ENCODE assay signal across 2 cellular contexts in the genomic region with DNA sequence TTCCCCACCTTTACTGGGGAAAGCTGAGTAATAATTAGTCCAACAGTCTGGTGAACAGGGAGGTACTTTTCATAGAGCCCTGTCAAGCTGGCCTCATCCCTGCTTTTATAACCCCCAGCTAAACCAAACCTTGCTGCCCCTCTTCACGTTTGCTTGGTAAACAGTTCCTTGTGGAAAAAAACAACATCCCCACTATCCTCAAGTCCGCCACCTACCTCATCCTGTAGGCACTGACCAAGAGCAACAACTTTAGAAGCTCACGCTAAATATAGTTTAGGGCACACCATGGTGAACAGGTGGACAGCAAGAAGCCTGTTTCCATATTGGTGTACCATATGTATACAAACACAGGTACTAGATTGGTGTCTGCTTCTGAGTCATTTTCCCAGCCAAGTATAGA.
A peak's percentile ranks its signal among the peaks of the same experiment; 100 is the strongest.
TF ChIP-seq lines count a peak whose summit lies in the region.

No MANE protein-coding gene starts in this region.

TF ChIP-seq in HepG2, 621 proteins besides CTCF, POLR2A, EP300 and RAD21:
- TF ChIP-seq, protein P1, sequence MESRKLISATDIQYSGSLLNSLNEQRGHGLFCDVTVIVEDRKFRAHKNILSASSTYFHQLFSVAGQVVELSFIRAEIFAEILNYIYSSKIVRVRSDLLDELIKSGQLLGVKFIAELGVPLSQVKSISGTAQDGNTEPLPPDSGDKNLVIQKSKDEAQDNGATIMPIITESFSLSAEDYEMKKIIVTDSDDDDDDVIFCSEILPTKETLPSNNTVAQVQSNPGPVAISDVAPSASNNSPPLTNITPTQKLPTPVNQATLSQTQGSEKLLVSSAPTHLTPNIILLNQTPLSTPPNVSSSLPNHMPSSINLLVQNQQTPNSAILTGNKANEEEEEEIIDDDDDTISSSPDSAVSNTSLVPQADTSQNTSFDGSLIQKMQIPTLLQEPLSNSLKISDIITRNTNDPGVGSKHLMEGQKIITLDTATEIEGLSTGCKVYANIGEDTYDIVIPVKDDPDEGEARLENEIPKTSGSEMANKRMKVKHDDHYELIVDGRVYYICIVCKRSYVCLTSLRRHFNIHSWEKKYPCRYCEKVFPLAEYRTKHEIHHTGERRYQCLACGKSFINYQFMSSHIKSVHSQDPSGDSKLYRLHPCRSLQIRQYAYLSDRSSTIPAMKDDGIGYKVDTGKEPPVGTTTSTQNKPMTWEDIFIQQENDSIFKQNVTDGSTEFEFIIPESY (CRISPR knock-in tag; IDR thresholded peaks at IDR 0.05) = peak; percentile 83
- TF ChIP-seq ZNF326 (CRISPR knock-in tag; IDR thresholded peaks at IDR 0.05; ENCODE audit: borderline replicate concordance) (no peak), SRF (IDR thresholded peaks at IDR 0.05; ENCODE audit: low read depth, low read length) (no peak), ARNTL (CRISPR knock-in tag; IDR thresholded peaks at IDR 0.05) (no peak), POLR2G (IDR thresholded peaks at IDR 0.05; ENCODE audit: low read depth, low read length) (0 out of 2 replicates have a peak, but pooled peaks have one; percentile 24), ZSCAN25 (CRISPR knock-in tag; IDR thresholded peaks at IDR 0.05) (0 out of 2 replicates have a peak, but pooled peaks have one; percentile 57), MED13 (CRISPR knock-in tag; IDR thresholded peaks at IDR 0.05) (no peak), ZNF3 (CRISPR knock-in tag; IDR thresholded peaks at IDR 0.05) (no peak)
- TF ChIP-seq, protein P2, sequence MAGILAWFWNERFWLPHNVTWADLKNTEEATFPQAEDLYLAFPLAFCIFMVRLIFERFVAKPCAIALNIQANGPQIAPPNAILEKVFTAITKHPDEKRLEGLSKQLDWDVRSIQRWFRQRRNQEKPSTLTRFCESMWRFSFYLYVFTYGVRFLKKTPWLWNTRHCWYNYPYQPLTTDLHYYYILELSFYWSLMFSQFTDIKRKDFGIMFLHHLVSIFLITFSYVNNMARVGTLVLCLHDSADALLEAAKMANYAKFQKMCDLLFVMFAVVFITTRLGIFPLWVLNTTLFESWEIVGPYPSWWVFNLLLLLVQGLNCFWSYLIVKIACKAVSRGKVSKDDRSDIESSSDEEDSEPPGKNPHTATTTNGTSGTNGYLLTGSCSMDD (CRISPR knock-in tag; IDR thresholded peaks at IDR 0.05) = no peak
- TF ChIP-seq, protein P3, sequence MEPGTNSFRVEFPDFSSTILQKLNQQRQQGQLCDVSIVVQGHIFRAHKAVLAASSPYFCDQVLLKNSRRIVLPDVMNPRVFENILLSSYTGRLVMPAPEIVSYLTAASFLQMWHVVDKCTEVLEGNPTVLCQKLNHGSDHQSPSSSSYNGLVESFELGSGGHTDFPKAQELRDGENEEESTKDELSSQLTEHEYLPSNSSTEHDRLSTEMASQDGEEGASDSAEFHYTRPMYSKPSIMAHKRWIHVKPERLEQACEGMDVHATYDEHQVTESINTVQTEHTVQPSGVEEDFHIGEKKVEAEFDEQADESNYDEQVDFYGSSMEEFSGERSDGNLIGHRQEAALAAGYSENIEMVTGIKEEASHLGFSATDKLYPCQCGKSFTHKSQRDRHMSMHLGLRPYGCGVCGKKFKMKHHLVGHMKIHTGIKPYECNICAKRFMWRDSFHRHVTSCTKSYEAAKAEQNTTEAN (CRISPR knock-in tag; conservative IDR thresholded peaks at IDR 0.05) = no peak
- TF ChIP-seq, protein P4, sequence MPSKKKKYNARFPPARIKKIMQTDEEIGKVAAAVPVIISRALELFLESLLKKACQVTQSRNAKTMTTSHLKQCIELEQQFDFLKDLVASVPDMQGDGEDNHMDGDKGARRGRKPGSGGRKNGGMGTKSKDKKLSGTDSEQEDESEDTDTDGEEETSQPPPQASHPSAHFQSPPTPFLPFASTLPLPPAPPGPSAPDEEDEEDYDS (CRISPR knock-in tag; IDR thresholded peaks at IDR 0.05) = no peak
- TF ChIP-seq, protein P5, sequence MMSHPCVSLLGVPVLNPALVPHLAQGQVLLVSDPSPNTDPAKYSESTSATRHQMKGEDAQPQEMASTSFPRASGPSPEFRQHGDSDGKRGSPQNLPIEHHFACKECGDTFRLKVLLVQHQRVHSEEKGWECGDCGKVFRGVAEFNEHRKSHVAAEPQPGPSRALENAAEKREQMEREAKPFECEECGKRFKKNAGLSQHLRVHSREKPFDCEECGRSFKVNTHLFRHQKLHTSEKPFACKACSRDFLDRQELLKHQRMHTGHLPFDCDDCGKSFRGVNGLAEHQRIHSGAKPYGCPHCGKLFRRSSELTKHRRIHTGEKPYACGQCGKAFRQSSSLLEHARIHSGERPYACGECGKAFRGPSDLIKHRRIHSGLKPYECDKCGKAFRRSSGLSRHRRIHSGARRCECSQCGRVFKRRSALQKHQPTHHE (CRISPR knock-in tag; IDR thresholded peaks at IDR 0.05; ENCODE audit: borderline replicate concordance) = no peak
- TF ChIP-seq, protein P6, sequence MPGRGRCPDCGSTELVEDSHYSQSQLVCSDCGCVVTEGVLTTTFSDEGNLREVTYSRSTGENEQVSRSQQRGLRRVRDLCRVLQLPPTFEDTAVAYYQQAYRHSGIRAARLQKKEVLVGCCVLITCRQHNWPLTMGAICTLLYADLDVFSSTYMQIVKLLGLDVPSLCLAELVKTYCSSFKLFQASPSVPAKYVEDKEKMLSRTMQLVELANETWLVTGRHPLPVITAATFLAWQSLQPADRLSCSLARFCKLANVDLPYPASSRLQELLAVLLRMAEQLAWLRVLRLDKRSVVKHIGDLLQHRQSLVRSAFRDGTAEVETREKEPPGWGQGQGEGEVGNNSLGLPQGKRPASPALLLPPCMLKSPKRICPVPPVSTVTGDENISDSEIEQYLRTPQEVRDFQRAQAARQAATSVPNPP (CRISPR knock-in tag; IDR thresholded peaks at IDR 0.05) = no peak
- TF ChIP-seq, protein P7, sequence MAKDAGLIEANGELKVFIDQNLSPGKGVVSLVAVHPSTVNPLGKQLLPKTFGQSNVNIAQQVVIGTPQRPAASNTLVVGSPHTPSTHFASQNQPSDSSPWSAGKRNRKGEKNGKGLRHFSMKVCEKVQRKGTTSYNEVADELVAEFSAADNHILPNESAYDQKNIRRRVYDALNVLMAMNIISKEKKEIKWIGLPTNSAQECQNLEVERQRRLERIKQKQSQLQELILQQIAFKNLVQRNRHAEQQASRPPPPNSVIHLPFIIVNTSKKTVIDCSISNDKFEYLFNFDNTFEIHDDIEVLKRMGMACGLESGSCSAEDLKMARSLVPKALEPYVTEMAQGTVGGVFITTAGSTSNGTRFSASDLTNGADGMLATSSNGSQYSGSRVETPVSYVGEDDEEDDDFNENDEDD (CRISPR knock-in tag; IDR thresholded peaks at IDR 0.05; ENCODE audit: borderline replicate concordance) = no peak

TF ChIP-seq in GM12891, 5 proteins besides CTCF, POLR2A, EP300 and RAD21:
- TF ChIP-seq PAX5 (IDR thresholded peaks at IDR 0.05; ENCODE audit: insufficient read depth, low read length, severe bottlenecking) (no peak), TAF1 (IDR thresholded peaks at IDR 0.05; ENCODE audit: low read depth, low read length) (no peak), POLR2AphosphoS5 (IDR thresholded peaks at IDR 0.05; ENCODE audit: low read depth, low read length) (no peak), SPI1 (IDR thresholded peaks at IDR 0.05; ENCODE audit: low read depth, low read length) (no peak), POU2F2 (IDR thresholded peaks at IDR 0.05; ENCODE audit: low read depth, low read length) (no peak)
